Comparison of ENCODE assay signal across 8 cellular contexts in the genomic region with DNA sequence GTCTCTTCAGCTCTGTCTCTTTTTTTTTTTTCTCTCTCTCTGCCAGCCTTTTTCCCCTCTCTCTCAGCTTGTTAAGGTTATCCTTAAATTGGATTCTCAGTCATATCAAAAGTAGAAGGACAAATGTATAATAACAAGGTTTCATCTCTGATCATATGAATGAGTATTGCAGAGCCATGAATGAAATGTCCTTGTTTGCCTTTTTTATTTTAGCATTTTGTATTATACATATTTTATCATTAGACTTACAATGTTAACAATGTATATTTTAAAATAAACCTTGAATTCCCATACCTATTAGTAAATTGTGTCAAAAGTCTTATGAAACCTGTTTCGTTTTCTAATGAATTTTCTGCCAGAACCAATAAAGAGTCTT. TPM values are rescaled to one million over a fixed set of nuclear protein-coding genes. Genes with fewer than 3 reads are reported as not detected.
A peak's percentile ranks its signal among the peaks of the same experiment; 100 is the strongest.
DNase-seq lines count a peak whose midpoint lies in the region; ATAC-seq, FAIRE-seq and TF ChIP-seq lines count a peak whose summit lies in the region.

No MANE protein-coding gene starts in this region.

- TF ChIP-seq EP300 in A549 (IDR thresholded peaks at IDR 0.05) = no peak

- H3K4me2 ChIP-seq in A549 = peak overlapping the region; percentile 87

- CTCF ChIA-PET in A549 (lab: Yijun Ruan, JAX) = interaction anchor here (1.0 to 4.6 kb wide), 3 partner anchors 73 to 109 kb away, joined by 3 to 32 read pairs (median 4); no protein-coding TSS in a partner anchor
- CTCF ChIA-PET in GM10248 (lab: Yijun Ruan, JAX) = interaction anchor here (0.9 to 14.3 kb wide), 4 partner anchors 10 to 142 kb away, joined by 3 to 117 read pairs (median 8); a partner anchor contains a TSS

- TF ChIP-seq RAD21 in A549 (conservative IDR thresholded peaks at IDR 0.05 in 1 of 2, IDR thresholded peaks at IDR 0.05 in 1 of 2) = no peak

- TF ChIP-seq POLR2A in A549 (IDR thresholded peaks at IDR 0.05; ENCODE audit: low read length) = no peak

- peak overlapping the region; percentile 99 for H3K27ac Mint-ChIP-seq in central memory CD8-positive, alpha-beta T cell (ENCODE audit: low read depth)

- H3K4me3 ChIP-seq in A549 = peak overlapping the region; percentile 58
- peak overlapping the region; percentile 65 for H3K4me3 ChIP-seq in HUES6 (ENCODE audit: low read depth, low read length)
- H3K4me3 ChIP-seq in muscle layer of duodenum (ENCODE audit: low read depth in 1 of 2, low read length in 2 of 2) = peak overlapping the region; percentile 68 to 92

- TF ChIP-seq CTCF in A549 (IDR thresholded peaks at IDR 0.05) = no peak
- TF ChIP-seq CTCF in GM10248 (IDR thresholded peaks at IDR 0.05; ENCODE audit: control extremely low read depth, extremely low read depth, low read depth, missing control alignments) = no peak

- H3K27me3 ChIP-seq in HUES6 (ENCODE audit: control insufficient read depth, insufficient read depth, low read length) = no peaks in the 10 kb centered on the region
- no peaks in the 10 kb centered on the region for H3K27me3 ChIP-seq in muscle layer of duodenum (ENCODE audit: low read depth, low read length)

- WGBS in A549 (ENCODE audit: missing lambda C conversion rate) = 0% methylated on average over 1 of the region's 1 CpG

- H3K9me3 ChIP-seq in A549 = no peaks in the 10 kb centered on the region
- H3K9me3 ChIP-seq in HUES6 (ENCODE audit: control insufficient read depth, insufficient read depth, low read depth, low read length) = no peaks in the 10 kb centered on the region
- no peaks in the 10 kb centered on the region for H3K9me3 ChIP-seq in muscle layer of duodenum (ENCODE audit: control insufficient read depth in 1 of 2, low read length in 2 of 2)

- H3K9ac ChIP-seq in HUES6 (ENCODE audit: low read length) = peak overlapping the region; percentile 93

- H3K9me3 Mint-ChIP-seq in central memory CD8-positive, alpha-beta T cell = no peaks in the 10 kb centered on the region

- peaks cover 34% of the 10 kb centered on the region for H3K4me1 ChIP-seq in A549
- H3K4me1 ChIP-seq in HUES6 (ENCODE audit: control insufficient read depth, insufficient read depth, low read length) = peaks cover 21% of the 10 kb centered on the region
- H3K4me1 ChIP-seq in muscle layer of duodenum (ENCODE audit: control insufficient read depth in 1 of 2, insufficient read depth in 2 of 2, low read length in 2 of 2) = peaks cover 9 to 11% of the 10 kb centered on the region in 2 donors

- peaks cover 22% of the 10 kb centered on the region for H3K4me1 Mint-ChIP-seq in central memory CD8-positive, alpha-beta T cell

- FAIRE-seq in A549 (lab: Jason Lieb, UNC) = no peak

- H3K36me3 ChIP-seq in HUES6 (ENCODE audit: control insufficient read depth, insufficient read depth, low read length) (no peaks in the 10 kb centered on the region), muscle layer of duodenum (ENCODE audit: control insufficient read depth in 1 of 2, insufficient read depth in 2 of 2, low read length in 2 of 2) (peaks cover 0 to 11% of the 10 kb centered on the region in 2 donors)

- H3K4me3 Mint-ChIP-seq in central memory CD8-positive, alpha-beta T cell = peak overlapping the region; percentile 87

- DNase-seq in A549 (ENCODE audit: low read depth in 1 of 2, low spot score in 1 of 2) (no peak), GM10248 (ENCODE audit: extremely low spot score) (no peak), NCI-H446 treated with DMSO at 0.1 percent for 48 hours (lab: John Stamatoyannopoulos, UW) (no peak)
- DNase-seq in central memory CD8-positive, alpha-beta T cell (ENCODE audit: low spot score in 2 of 2) = no peak
- DNase-seq in stimulated activated CD4-positive, alpha-beta T cell treated with anti-CD3 and anti-CD28 coated beads, Interleukin-12 subunit alpha, Interleukin-12 subunit beta, amount 100 ng/mL, for 4 hours = no peak

- H3K27ac ChIP-seq in A549 (peak overlapping the region; percentile 83 to 87), HUES6 (ENCODE audit: low read depth, low read length) (peak overlapping the region; percentile 97), muscle layer of duodenum (ENCODE audit: low read length) (peak overlapping the region; percentile 100)

- H3K36me3 Mint-ChIP-seq in central memory CD8-positive, alpha-beta T cell (ENCODE audit: insufficient read depth) = peaks cover 10% of the 10 kb centered on the region

- POLR2A ChIA-PET in A549 (lab: Yijun Ruan, JAX) = interaction anchor here (0.6 to 6.8 kb wide), 13 partner anchors 9 to 466 kb away, joined by 3 to 94 read pairs (median 11); a partner anchor contains a TSS
- POLR2A ChIA-PET in GM10248 (lab: Yijun Ruan, JAX) = interaction anchor here (0.6 to 6.1 kb wide), 12 partner anchors 9 to 332 kb away, joined by 3 to 146 read pairs (median 7); a partner anchor contains a TSS

- H3K27me3 Mint-ChIP-seq in central memory CD8-positive, alpha-beta T cell = no peaks in the 10 kb centered on the region

- ATAC-seq in A549 (no peak), HG02642 (IDR thresholded peaks at IDR 0.05; ENCODE audit: poor library complexity, unreplicated experiment) (no peak)
- ATAC-seq in central memory CD8-positive, alpha-beta T cell (replicated peaks; ENCODE audit: extremely low read depth, poor library complexity, severe bottlenecking) = no peak

TF ChIP-seq in A549, 52 proteins besides CTCF, POLR2A, EP300 and RAD21 (continues in another document):
- no peak for TF ChIP-seq ESRRA (IDR thresholded peaks at IDR 0.05; ENCODE audit: borderline replicate concordance, low read length)
- no peak for TF ChIP-seq CBX8 (IDR thresholded peaks at IDR 0.05)
- TF ChIP-seq, protein P1, sequence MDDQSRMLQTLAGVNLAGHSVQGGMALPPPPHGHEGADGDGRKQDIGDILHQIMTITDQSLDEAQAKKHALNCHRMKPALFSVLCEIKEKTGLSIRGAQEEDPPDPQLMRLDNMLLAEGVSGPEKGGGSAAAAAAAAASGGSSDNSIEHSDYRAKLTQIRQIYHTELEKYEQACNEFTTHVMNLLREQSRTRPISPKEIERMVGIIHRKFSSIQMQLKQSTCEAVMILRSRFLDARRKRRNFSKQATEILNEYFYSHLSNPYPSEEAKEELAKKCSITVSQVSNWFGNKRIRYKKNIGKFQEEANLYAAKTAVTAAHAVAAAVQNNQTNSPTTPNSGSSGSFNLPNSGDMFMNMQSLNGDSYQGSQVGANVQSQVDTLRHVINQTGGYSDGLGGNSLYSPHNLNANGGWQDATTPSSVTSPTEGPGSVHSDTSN (IDR thresholded peaks at IDR 0.05) = no peak
- TF ChIP-seq, protein P2, sequence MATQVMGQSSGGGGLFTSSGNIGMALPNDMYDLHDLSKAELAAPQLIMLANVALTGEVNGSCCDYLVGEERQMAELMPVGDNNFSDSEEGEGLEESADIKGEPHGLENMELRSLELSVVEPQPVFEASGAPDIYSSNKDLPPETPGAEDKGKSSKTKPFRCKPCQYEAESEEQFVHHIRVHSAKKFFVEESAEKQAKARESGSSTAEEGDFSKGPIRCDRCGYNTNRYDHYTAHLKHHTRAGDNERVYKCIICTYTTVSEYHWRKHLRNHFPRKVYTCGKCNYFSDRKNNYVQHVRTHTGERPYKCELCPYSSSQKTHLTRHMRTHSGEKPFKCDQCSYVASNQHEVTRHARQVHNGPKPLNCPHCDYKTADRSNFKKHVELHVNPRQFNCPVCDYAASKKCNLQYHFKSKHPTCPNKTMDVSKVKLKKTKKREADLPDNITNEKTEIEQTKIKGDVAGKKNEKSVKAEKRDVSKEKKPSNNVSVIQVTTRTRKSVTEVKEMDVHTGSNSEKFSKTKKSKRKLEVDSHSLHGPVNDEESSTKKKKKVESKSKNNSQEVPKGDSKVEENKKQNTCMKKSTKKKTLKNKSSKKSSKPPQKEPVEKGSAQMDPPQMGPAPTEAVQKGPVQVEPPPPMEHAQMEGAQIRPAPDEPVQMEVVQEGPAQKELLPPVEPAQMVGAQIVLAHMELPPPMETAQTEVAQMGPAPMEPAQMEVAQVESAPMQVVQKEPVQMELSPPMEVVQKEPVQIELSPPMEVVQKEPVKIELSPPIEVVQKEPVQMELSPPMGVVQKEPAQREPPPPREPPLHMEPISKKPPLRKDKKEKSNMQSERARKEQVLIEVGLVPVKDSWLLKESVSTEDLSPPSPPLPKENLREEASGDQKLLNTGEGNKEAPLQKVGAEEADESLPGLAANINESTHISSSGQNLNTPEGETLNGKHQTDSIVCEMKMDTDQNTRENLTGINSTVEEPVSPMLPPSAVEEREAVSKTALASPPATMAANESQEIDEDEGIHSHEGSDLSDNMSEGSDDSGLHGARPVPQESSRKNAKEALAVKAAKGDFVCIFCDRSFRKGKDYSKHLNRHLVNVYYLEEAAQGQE (IDR thresholded peaks at IDR 0.05) = no peak
- TF ChIP-seq, protein P3, sequence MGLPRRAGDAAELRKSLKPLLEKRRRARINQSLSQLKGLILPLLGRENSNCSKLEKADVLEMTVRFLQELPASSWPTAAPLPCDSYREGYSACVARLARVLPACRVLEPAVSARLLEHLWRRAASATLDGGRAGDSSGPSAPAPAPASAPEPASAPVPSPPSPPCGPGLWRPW (IDR thresholded peaks at IDR 0.05) = no peak
- TF ChIP-seq EHMT2 (IDR thresholded peaks at IDR 0.05; ENCODE audit: low read depth) = no peak

RNA-seq across cellular contexts. Expression of a gene that starts 0.6 kb away (rescaled TPM):
- polyA plus RNA-seq in A549 (2011; rRNA removed) (18.5 and 30.0 TPM in 2 replicates), A549 (2017; fragmentation: RNase III; extraction: RNeasy Plus Mini Kit Qiagen cat#74134 plus additional on column Dnase treatment) (48.8 to 62.6 TPM (median 49.0 TPM) in 3 replicates)
- 6.6 and 6.9 TPM in 2 replicates for polyA plus RNA-seq in A549 (2012; cell fraction: cytosol; rRNA removed)
- 3.0 and 4.9 TPM in 2 replicates for polyA plus RNA-seq in A549 (2012; cell fraction: nucleus; rRNA removed)
- 6.4 and 15.0 TPM in 2 replicates for polyA minus RNA-seq in A549 (2011; rRNA and poly(A)+ RNA removed)

RNA-seq across cellular contexts. Expression of a gene that starts 26.5 kb away (rescaled TPM):
- polyA plus RNA-seq in A549 (2011; rRNA removed) (126 and 183 TPM in 2 replicates), A549 (2017; fragmentation: RNase III; extraction: RNeasy Plus Mini Kit Qiagen cat#74134 plus additional on column Dnase treatment) (126 to 131 TPM (median 128 TPM) in 3 replicates)
- 54.5 and 73.6 TPM in 2 replicates for polyA plus RNA-seq in A549 (2012; cell fraction: cytosol; rRNA removed)
- polyA plus RNA-seq in A549 (2012; cell fraction: nucleus; rRNA removed) = 92.2 and 112 TPM in 2 replicates
- 127 and 185 TPM in 2 replicates for polyA minus RNA-seq in A549 (2011; rRNA and poly(A)+ RNA removed)

RNA-seq across cellular contexts. Expression of a gene that starts 40.4 kb away (rescaled TPM):
- polyA plus RNA-seq in A549 (2011; rRNA removed) (not detected in 2 replicates), A549 (2017; fragmentation: RNase III; extraction: RNeasy Plus Mini Kit Qiagen cat#74134 plus additional on column Dnase treatment) (0.04 to 0.07 TPM (median 0.06 TPM) in 3 replicates)
- not detected in 2 replicates for polyA plus RNA-seq in A549 (2012; cell fraction: cytosol; rRNA removed)
- not detected in 2 replicates for polyA plus RNA-seq in A549 (2012; cell fraction: nucleus; rRNA removed)
- polyA minus RNA-seq in A549 (2011; rRNA and poly(A)+ RNA removed) = not detected in 2 replicates
